11 cellular contexts compared by ENCODE assay signal in the genomic region with DNA sequence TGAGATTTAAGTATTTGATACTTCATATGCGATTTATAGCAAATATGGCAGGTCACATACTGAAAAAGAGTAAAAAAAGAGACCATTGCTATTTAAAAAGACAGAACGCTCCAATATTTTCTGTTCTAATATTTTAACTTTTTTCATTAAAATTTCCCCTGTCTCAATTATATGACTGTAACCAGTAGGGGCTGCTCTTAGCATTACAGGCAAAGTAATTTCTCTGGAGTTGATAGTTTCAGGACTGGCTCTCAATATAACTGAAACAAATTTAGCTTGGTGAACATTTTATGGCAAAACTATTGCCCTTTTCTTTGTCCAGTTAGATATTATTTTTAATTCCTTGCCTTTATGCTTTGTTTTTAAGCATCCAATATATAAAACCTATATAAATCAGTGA.
DNase-seq lines count a peak whose midpoint lies in the region; ATAC-seq, FAIRE-seq and TF ChIP-seq lines count a peak whose summit lies in the region.
"Had no signal": no experiment of that assay in that cellular context is flagged by ENCODE, and none has a peak within 500 bp of the region (broad histone marks: within the 10 kb centered on the region; RNA-seq: fewer than 3 reads in every experiment).

No MANE protein-coding gene starts in this region.

- POLR2A ChIA-PET in PC-9 (lab: Charles Lee; ENCODE audit: unreplicated experiment) = no interaction called here

- FAIRE-seq in GM19239 (lab: Jason Lieb, UNC) = no peak

- H3K4me3 ChIP-seq in AG09309 (ENCODE audit: control insufficient read depth, low read depth, low read length) (no peak overlapping the region), PC-9 (no peak overlapping the region), dorsolateral prefrontal cortex (no peak overlapping the region)
- H3K4me3 ChIP-seq: heart right ventricle had no signal

- H3K36me3 ChIP-seq in PC-9 (ENCODE audit: low read depth) = no peaks in the 10 kb centered on the region
- H3K36me3 ChIP-seq: heart right ventricle had no signal

- H4K20me1 ChIP-seq in PC-9 (ENCODE audit: insufficient read depth) = no peaks in the 10 kb centered on the region

- intact Hi-C loops in PC-9 (cut with micrococcal nuclease; ENCODE audit: unreplicated experiment) (no loop called here), dorsolateral prefrontal cortex (cut with DNase I) (no loop called here)

- H2AFZ ChIP-seq in PC-9 = no peak overlapping the region

- no peak overlapping the region for H3K27ac ChIP-seq in PC-9
- no peak overlapping the region for H3K27ac ChIP-seq in dorsolateral prefrontal cortex
- H3K27ac ChIP-seq: heart right ventricle had no signal

- TF ChIP-seq CTCF in AG09309 (IDR thresholded peaks at IDR 0.05; ENCODE audit: control insufficient read depth, insufficient read depth, low read depth, low read length, missing control alignments) = peak; percentile 35
- peak; percentile 36; the same call in 1 of the 2 replicates for TF ChIP-seq CTCF in LNCAP (IDR thresholded peaks at IDR 0.05)
- TF ChIP-seq CTCF in PC-9 (conservative IDR thresholded peaks at IDR 0.05) = no peak
- peak in 14 of 56 donors; percentile 3 to 38 (median 14) for TF ChIP-seq CTCF in dorsolateral prefrontal cortex (IDR thresholded peaks at IDR 0.05 in 54 of 56, conservative IDR thresholded peaks at IDR 0.05 in 2 of 56; ENCODE audit: low read depth in 1 of 56, partially characterized antibody in 56 of 56)

- no peak for ATAC-seq in HG03039 (IDR thresholded peaks at IDR 0.05; ENCODE audit: unreplicated experiment)
- ATAC-seq: heart right ventricle had no signal

- no peaks in the 10 kb centered on the region for H3K79me2 ChIP-seq in PC-9 (ENCODE audit: low read depth)

- CTCF ChIA-PET in PC-9 (lab: Charles Lee) = no interaction called here

- H3K9me2 ChIP-seq in PC-9 (ENCODE audit: insufficient read depth) = no peaks in the 10 kb centered on the region; the same call in 1 of the 2 replicates

- H3K9me3 ChIP-seq in PC-9 (ENCODE audit: insufficient read depth, low read depth) = no peaks in the 10 kb centered on the region

- H3K4me2 ChIP-seq in PC-9 = no peak overlapping the region

- DNase-seq in AG09309 (ENCODE audit: low read depth) (no peak), astrocyte of the hippocampus (ENCODE audit: low read depth, low spot score) (peak; percentile 24), left kidney (ENCODE audit: low read depth, low spot score) (peak; percentile 64), PC-9 (no peak), GM19239 (ENCODE audit: insufficient read length, low spot score) (no peak), dorsolateral prefrontal cortex (no peak)
- DNase-seq: activated CD8-positive, alpha-beta memory T cell treated with anti-CD3 and anti-CD28 coated beads, Interleukin-2, amount 50 U/mL, for 48 hours; heart right ventricle; stimulated activated naive CD4-positive, alpha-beta T cell treated with Interleukin-2 at 50 U/mL for 16 hours had no signal

- no TSS peak for BruUV-seq in PC-9 (replicated peaks; lab: Mats Ljungman, UMichigan)

- no peaks in the 10 kb centered on the region for H3K27me3 ChIP-seq in PC-9 (ENCODE audit: insufficient read depth, low read depth)
- H3K27me3 ChIP-seq in dorsolateral prefrontal cortex = no peaks in the 10 kb centered on the region
- H3K27me3 ChIP-seq: heart right ventricle had no signal

- H3F3A ChIP-seq in PC-9 (ENCODE audit: insufficient read depth, low read depth) = no peaks in the 10 kb centered on the region

- H3K4me1 ChIP-seq in PC-9 (replicated peaks; ENCODE audit: insufficient read depth) = no peaks in the 10 kb centered on the region
- H3K4me1 ChIP-seq: heart right ventricle had no signal

Comparison
In these comparisons a context has a peak if more than half of its experiments do, and no peak if none do; other contexts are left out.
1. DNase-seq: peak in astrocyte of the hippocampus (single experiment) and left kidney (single experiment); none in AG09309 (single experiment), PC-9 (0 of 2), GM19239 (single experiment) and dorsolateral prefrontal cortex (0 of 10).